23 cellular contexts compared by ENCODE assay signal in genomic region chr22:45343143-45343542, GRCh38. TPM values are rescaled to one million over a fixed set of nuclear protein-coding genes. Genes with fewer than 3 reads are reported as not detected.
DNase-seq lines count a peak whose midpoint lies in the region; ATAC-seq, FAIRE-seq and TF ChIP-seq lines count a peak whose summit lies in the region.
"Had no signal": no experiment of that assay in that cellular context is flagged by ENCODE, and none has a peak within 500 bp of the region (broad histone marks: within the 10 kb centered on the region; RNA-seq: fewer than 3 reads in every experiment).

No MANE protein-coding gene starts in this region.

- 83% methylated on average over 8 of the region's 8 CpGs for WGBS in liver
- 99% methylated on average over 8 of the region's 8 CpGs for WGBS in HepG2 (ENCODE audit: low lambda C conversion rate)
- 63% methylated on average over 6 of the region's 8 CpGs for WGBS in right lobe of liver (ENCODE audit: insufficient coverage, low coverage, low lambda C conversion rate, missing lambda C conversion rate)
- WGBS in upper lobe of left lung, 2 donors: 83 to 92% methylated on average over 8 of the region's 8 CpGs

- intact Hi-C loops in HepG2 (cut with micrococcal nuclease; ENCODE audit: unreplicated experiment) (no loop called here), right lobe of liver (cut with DNase I) (no loop called here)

- no peaks in the 10 kb centered on the region for H3K27me3 Mint-ChIP-seq in T-helper 17 cell
- H3K27me3 Mint-ChIP-seq: CD8-positive, alpha-beta memory T cell had no signal

- TF ChIP-seq RAD21 in liver (IDR thresholded peaks at IDR 0.05): no peak
- no peak for TF ChIP-seq RAD21 in HepG2 (CRISPR knock-in tag; IDR thresholded peaks at IDR 0.05)

- H3K4me1 Mint-ChIP-seq in T-helper 17 cell: peaks cover 5% of the 10 kb centered on the region

- H3K4me3 ChIP-seq in liver (ENCODE audit: low read depth in 1 of 3, low read length in 3 of 3): no peak overlapping the region
- H3K4me3 ChIP-seq in HepG2 (replicated peaks in 1 of 3; ENCODE audit: insufficient read depth in 1 of 3, low read depth in 2 of 3, low read length in 3 of 3): no peak overlapping the region
- H3K4me3 ChIP-seq in right lobe of liver: no peak overlapping the region
- no peak overlapping the region for H3K4me3 ChIP-seq in upper lobe of left lung
- H3K4me3 ChIP-seq: HAP-1 had no signal

- no peaks in the 10 kb centered on the region for H3K9me3 ChIP-seq in liver (ENCODE audit: control insufficient read depth in 4 of 4, low read length in 3 of 4)
- no peaks in the 10 kb centered on the region for H3K9me3 ChIP-seq in HepG2 (ENCODE audit: low read length)
- no peaks in the 10 kb centered on the region for H3K9me3 ChIP-seq in T-helper 17 cell (ENCODE audit: control insufficient read depth, low read length, poor library complexity, severe bottlenecking)
- H3K9me3 ChIP-seq in right lobe of liver: no peaks in the 10 kb centered on the region
- H3K9me3 ChIP-seq in upper lobe of left lung: no peaks in the 10 kb centered on the region
- H3K9me3 ChIP-seq: HAP-1 had no signal

- H3K27me3 ChIP-seq in liver (ENCODE audit: control insufficient read depth in 4 of 4, insufficient read depth in 4 of 4, low read length in 3 of 4) (no peaks in the 10 kb centered on the region), HepG2 (ENCODE audit: control insufficient read depth in 1 of 2, insufficient read depth in 2 of 2, low read length in 2 of 2) (no peaks in the 10 kb centered on the region), right lobe of liver (no peaks in the 10 kb centered on the region), upper lobe of left lung (no peaks in the 10 kb centered on the region)

- CTCF ChIA-PET in HepG2 (lab: Yijun Ruan, JAX; ENCODE audit: low intra/inter-chr PET ratio, low total read pairs): no interaction called here

- H3K27ac Mint-ChIP-seq in T-helper 17 cell: peak overlapping the region; percentile 75
- H3K27ac Mint-ChIP-seq: HFFc6 had no signal

- no peak for TF ChIP-seq POLR2A in HepG2 (IDR thresholded peaks at IDR 0.05; ENCODE audit: insufficient read depth in 1 of 2, low read depth in 2 of 2, low read length in 2 of 2)
- no peak for TF ChIP-seq POLR2A in right lobe of liver (IDR thresholded peaks at IDR 0.05)
- no peak for TF ChIP-seq POLR2A in upper lobe of left lung (IDR thresholded peaks at IDR 0.05)

- H2AFZ ChIP-seq in HepG2 (ENCODE audit: low read length): no peak overlapping the region

- no peak for FAIRE-seq in HepG2 (lab: Jason Lieb, UNC)
- FAIRE-seq: D721Med, GM12891, GM18507, H54 had no signal

- H3K36me3 ChIP-seq in liver (ENCODE audit: control insufficient read depth in 4 of 4, insufficient read depth in 3 of 4, low read depth in 1 of 4, low read length in 3 of 4): peaks cover 0 to 19% (median 4%) of the 10 kb centered on the region in 4 donors
- peaks cover 7 to 29% of the 10 kb centered on the region in 2 experiments for H3K36me3 ChIP-seq in HepG2 (replicated peaks in 1 of 2; ENCODE audit: control insufficient read depth in 1 of 2, insufficient read depth in 2 of 2, low read length in 2 of 2)
- H3K36me3 ChIP-seq in right lobe of liver: peaks cover 0 to 19% (median 0%) of the 10 kb centered on the region in 4 donors
- H3K36me3 ChIP-seq in upper lobe of left lung: peaks cover 0 to 26% (median 25%) of the 10 kb centered on the region in 4 donors

- H4K20me1 ChIP-seq in HepG2 (ENCODE audit: insufficient read depth, low read length): no peaks in the 10 kb centered on the region

- H3K36me3 Mint-ChIP-seq in T-helper 17 cell (ENCODE audit: low read depth): peaks cover 8% of the 10 kb centered on the region

- TF ChIP-seq EP300 in HepG2 (IDR thresholded peaks at IDR 0.05; ENCODE audit: low read depth in 2 of 2, low read length in 2 of 2) (no peak), HepG2 (CRISPR knock-in tag; IDR thresholded peaks at IDR 0.05; ENCODE audit: borderline replicate concordance) (no peak), upper lobe of left lung (IDR thresholded peaks at IDR 0.05) (no peak)

- H3K79me2 ChIP-seq in HepG2 (ENCODE audit: insufficient read depth, low read length): no peaks in the 10 kb centered on the region

- ATAC-seq in HepG2 (no peak), T-helper 17 cell (no peak), right lobe of liver (peak in 3 of 4 donors; percentile 56 to 62 (median 59)), upper lobe of left lung (ENCODE audit: low FRiP score in 2 of 2) (no peak)

- H3K27ac ChIP-seq in liver (ENCODE audit: low read depth in 1 of 2, low read length in 2 of 2): no peak overlapping the region
- no peak overlapping the region for H3K27ac ChIP-seq in HepG2 (ENCODE audit: extremely low read length, insufficient read depth, low read length)
- no peak overlapping the region for H3K27ac ChIP-seq in right lobe of liver
- H3K27ac ChIP-seq in upper lobe of left lung: no peak overlapping the region

- TF ChIP-seq CTCF in liver (IDR thresholded peaks at IDR 0.05; ENCODE audit: low read depth, low read length, missing input control): no peak
- TF ChIP-seq CTCF in HepG2 (CRISPR knock-in tag; IDR thresholded peaks at IDR 0.05): no peak
- TF ChIP-seq CTCF in right lobe of liver (IDR thresholded peaks at IDR 0.05): no peak
- no peak for TF ChIP-seq CTCF in upper lobe of left lung (IDR thresholded peaks at IDR 0.05)

- in situ Hi-C loops in HepG2 (cut with HindIII; ENCODE audit: extremely low pct_ligation_motif_present, low pct_unique_long_range_greater_than_20kb): no loop called here

- POLR2A ChIA-PET in HepG2 (lab: Yijun Ruan, JAX): no interaction called here

- DNase-seq in HepG2 (ENCODE audit: low spot score): no peak
- DNase-seq in T-helper 17 cell: no peak
- no peak for DNase-seq in right lobe of liver
- DNase-seq in glomerular visceral epithelial cell (ENCODE audit: extremely low spot score): no peak
- DNase-seq in T-helper 2 cell: no peak
- no peak for DNase-seq in upper lobe of left lung
- DNase-seq: C1 segment of cervical spinal cord; CD8-positive, alpha-beta memory T cell; DMS 273 treated with DMSO at 0.1 percent for 48 hours; DMS79; GF-D8; GOT3; HFFc6 had no signal

- no peaks in the 10 kb centered on the region for H3K4me1 ChIP-seq in liver (ENCODE audit: control insufficient read depth in 4 of 4, insufficient read depth in 4 of 4, low read length in 3 of 4)
- H3K4me1 ChIP-seq in HepG2 (ENCODE audit: insufficient read depth, low read length): 0 out of 2 replicates have a peak, but pooled peaks cover 6% of the 10 kb centered on the region
- H3K4me1 ChIP-seq in right lobe of liver: no peaks in the 10 kb centered on the region
- H3K4me1 ChIP-seq in upper lobe of left lung: peaks cover 0 to 4% (median 2%) of the 10 kb centered on the region in 4 donors
- H3K4me1 ChIP-seq: HAP-1 had no signal

- H3K4me2 ChIP-seq in HepG2 (ENCODE audit: low read depth, low read length): no peak overlapping the region

- no peak overlapping the region for H3K4me3 Mint-ChIP-seq in T-helper 17 cell
- H3K4me3 Mint-ChIP-seq: CD8-positive, alpha-beta memory T cell; HFFc6 had no signal

- no peak overlapping the region for H3K9ac ChIP-seq in liver (ENCODE audit: low read depth in 1 of 2, low read length in 2 of 2)
- no peak overlapping the region for H3K9ac ChIP-seq in HepG2 (ENCODE audit: insufficient read depth, low read depth, low read length)

- BruUV-seq in HepG2 (replicated peaks; lab: Mats Ljungman, UMichigan): no TSS peak

RNA-seq across cellular contexts. Expression of gene FAM118A, which starts 33.4 kb away (rescaled TPM):
- total RNA-seq in liver (10 to 100 TPM in 1 of 2 donors, 1 to 10 TPM in 1; 4.7 to 36.0 TPM), HepG2 (2016; rRNA removed; fragmentation: Illumina TruSeq; extraction: Trizol) (26.4 and 36.7 TPM in 2 replicates), T-helper 17 cell (100 to 1,000 TPM; 162 to 200 TPM), right lobe of liver (10 to 100 TPM in 4 of 6 experiments, 1 to 10 TPM in 2; 5.6 to 43.0 (median 17.3) TPM), upper lobe of left lung (100 to 1,000 TPM in 2 of 6 donors, 10 to 100 TPM in 3, 1 to 10 TPM in 1; 9.2 to 161 (median 27.6) TPM)
- polyA plus RNA-seq in liver (1 to 10 TPM; 4.9 to 6.3 TPM), HepG2 (2011; rRNA removed) (48.2 TPM in 2 replicates)
- 28.0 and 29.8 TPM in 2 replicates for total RNA-seq in HepG2 (2016; cell fraction: cytosol; rRNA removed; fragmentation: Illumina TruSeq; extraction: Trizol; ENCODE audit: low read depth)
- total RNA-seq in HepG2 (2016; cell fraction: insoluble cytoplasmic fraction; rRNA removed; fragmentation: Illumina TruSeq; extraction: Trizol): 25.8 and 32.7 TPM in 2 replicates
- 21.5 TPM in 2 replicates for total RNA-seq in HepG2 (2016; cell fraction: membrane; rRNA removed; fragmentation: Illumina TruSeq; extraction: Trizol)
- 34.3 and 41.9 TPM in 2 replicates for total RNA-seq in HepG2 (2016; cell fraction: nucleus; rRNA removed; fragmentation: Illumina TruSeq; extraction: Trizol)
- polyA plus RNA-seq in HepG2 (2011; cell fraction: cytosol; rRNA removed): 24.5 and 25.4 TPM in 2 replicates
- 91.1 and 92.6 TPM in 2 replicates for polyA plus RNA-seq in HepG2 (2011; cell fraction: nucleus; rRNA removed)
- 34.1 and 39.4 TPM in 2 replicates for polyA plus RNA-seq in HepG2 (2012)
- 8.3 and 8.5 TPM in 2 replicates for polyA plus RNA-seq in HepG2 (2016; cell fraction: cytosol; fragmentation: Illumina TruSeq; extraction: Trizol; ENCODE audit: low read depth)
- 26.6 and 30.9 TPM in 2 replicates for polyA plus RNA-seq in HepG2 (2016; cell fraction: insoluble cytoplasmic fraction; fragmentation: Illumina TruSeq; extraction: Trizol; ENCODE audit: low read depth)
- polyA plus RNA-seq in HepG2 (2016; cell fraction: membrane; fragmentation: Illumina TruSeq; extraction: Trizol; ENCODE audit: low read depth): 15.4 and 16.9 TPM in 2 replicates
- polyA plus RNA-seq in HepG2 (2016; cell fraction: nucleus; fragmentation: Illumina TruSeq; extraction: Trizol; ENCODE audit: insufficient read depth, low read depth): 87.6 and 89.2 TPM in 2 replicates
- polyA minus RNA-seq in HepG2 (2011; rRNA and poly(A)+ RNA removed; ENCODE audit: low replicate concordance): 15.6 and 49.1 TPM in 2 replicates
- 12.3 and 12.7 TPM in 2 replicates for polyA minus RNA-seq in HepG2 (2011; cell fraction: cytosol; rRNA and poly(A)+ RNA removed)
- 57.0 and 67.1 TPM in 2 replicates for polyA minus RNA-seq in HepG2 (2011; cell fraction: nucleus; rRNA and poly(A)+ RNA removed)

RNA-seq across cellular contexts. Expression of gene UPK3A, which starts 58.4 kb away (rescaled TPM):
- total RNA-seq in liver (under 1 TPM in 1 of 2 donors, not detected in 1; 0.42 TPM), HepG2 (2016; rRNA removed; fragmentation: Illumina TruSeq; extraction: Trizol) (10.0 and 10.5 TPM in 2 replicates), T-helper 17 cell (under 1 TPM in 1 of 2 donors, not detected in 1; 0.37 TPM), right lobe of liver (not detected), upper lobe of left lung (under 1 TPM in 1 of 6 donors, not detected in 5; 0.44 TPM)
- polyA plus RNA-seq in liver (not detected), HepG2 (2011; rRNA removed) (12.2 and 13.8 TPM in 2 replicates)
- 9.4 and 11.8 TPM in 2 replicates for total RNA-seq in HepG2 (2016; cell fraction: cytosol; rRNA removed; fragmentation: Illumina TruSeq; extraction: Trizol; ENCODE audit: low read depth)
- total RNA-seq in HepG2 (2016; cell fraction: insoluble cytoplasmic fraction; rRNA removed; fragmentation: Illumina TruSeq; extraction: Trizol): 9.5 and 11.5 TPM in 2 replicates
- total RNA-seq in HepG2 (2016; cell fraction: membrane; rRNA removed; fragmentation: Illumina TruSeq; extraction: Trizol): 10.2 and 12.3 TPM in 2 replicates
- total RNA-seq in HepG2 (2016; cell fraction: nucleus; rRNA removed; fragmentation: Illumina TruSeq; extraction: Trizol): 3.3 and 4.2 TPM in 2 replicates
- 10.6 and 20.2 TPM in 2 replicates for polyA plus RNA-seq in HepG2 (2011; cell fraction: cytosol; rRNA removed)
- 5.9 and 7.2 TPM in 2 replicates for polyA plus RNA-seq in HepG2 (2011; cell fraction: nucleus; rRNA removed)
- polyA plus RNA-seq in HepG2 (2012): 4.3 and 11.1 TPM in 2 replicates
- polyA plus RNA-seq in HepG2 (2016; cell fraction: cytosol; fragmentation: Illumina TruSeq; extraction: Trizol; ENCODE audit: low read depth): 14.1 and 18.5 TPM in 2 replicates
- 14.2 and 18.6 TPM in 2 replicates for polyA plus RNA-seq in HepG2 (2016; cell fraction: insoluble cytoplasmic fraction; fragmentation: Illumina TruSeq; extraction: Trizol; ENCODE audit: low read depth)
- polyA plus RNA-seq in HepG2 (2016; cell fraction: membrane; fragmentation: Illumina TruSeq; extraction: Trizol; ENCODE audit: low read depth): 13.4 and 14.9 TPM in 2 replicates
- polyA plus RNA-seq in HepG2 (2016; cell fraction: nucleus; fragmentation: Illumina TruSeq; extraction: Trizol; ENCODE audit: insufficient read depth, low read depth): 12.3 and 12.7 TPM in 2 replicates
- 30.1 TPM in 1 of 2 replicates, not detected in the other for polyA minus RNA-seq in HepG2 (2011; rRNA and poly(A)+ RNA removed; ENCODE audit: low replicate concordance)
- 3.4 and 3.6 TPM in 2 replicates for polyA minus RNA-seq in HepG2 (2011; cell fraction: cytosol; rRNA and poly(A)+ RNA removed)
- 2.2 and 3.2 TPM in 2 replicates for polyA minus RNA-seq in HepG2 (2011; cell fraction: nucleus; rRNA and poly(A)+ RNA removed)
- total RNA-seq: A172; A673; CD8-positive, alpha-beta memory T cell; G401; HFFc6 had no signal
- polyA plus RNA-seq: BJ; CD8-positive, alpha-beta memory T cell had no signal

Comparison
In these comparisons a context has a peak if more than half of its experiments do, and no peak if none do; other contexts are left out.
1. ATAC-seq: peak in right lobe of liver (3 of 4); none in HepG2 (single experiment), T-helper 17 cell (single experiment) and upper lobe of left lung (0 of 2).